ENCODE assay signal across 8 cellular contexts in the genomic region with DNA sequence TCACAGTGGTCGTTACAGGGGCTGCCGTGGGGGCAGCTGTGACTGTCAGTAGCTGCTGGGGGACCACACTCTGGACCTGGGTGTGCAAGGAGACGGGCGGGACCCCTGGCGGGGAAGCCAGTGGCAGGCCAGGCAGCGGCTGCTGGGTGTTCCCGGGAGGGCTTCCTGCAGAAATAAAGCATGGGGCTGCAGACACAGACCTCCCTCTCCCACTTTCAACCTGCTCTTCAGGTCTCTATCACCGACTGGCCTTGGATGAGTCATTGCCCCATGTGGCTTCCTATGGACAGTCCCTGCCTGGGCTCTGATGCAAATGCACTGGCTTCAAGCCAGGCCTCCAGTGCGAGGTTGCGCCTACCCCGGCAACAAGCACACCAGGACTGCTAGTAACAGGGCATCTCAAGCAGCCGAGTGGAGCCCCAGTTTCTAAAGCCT. TPM values are rescaled to one million over a fixed set of nuclear protein-coding genes. Genes with fewer than 3 reads are reported as not detected.
DNase-seq lines count a peak whose midpoint lies in the region; ATAC-seq, FAIRE-seq and TF ChIP-seq lines count a peak whose summit lies in the region.

No MANE protein-coding gene starts in this region.

- DNase-seq in GM12892 (ENCODE audit: insufficient read length) = peak; percentile 86
- peak; percentile 91 for DNase-seq in RPMI7951 (ENCODE audit: low read depth)
- peak; percentile 69 for DNase-seq in activated naive CD4-positive, alpha-beta T cell treated with anti-CD3 and anti-CD28 coated beads, Interleukin-2, amount 50 U/mL, for 16 hours
- peak; percentile 74 for DNase-seq in left cardiac atrium
- DNase-seq in stimulated activated CD4-positive, alpha-beta T cell treated with anti-CD3 and anti-CD28 coated beads, Interleukin-2, amount 100 ng/mL, for 24 hours = peak; percentile 78 to 87

- intact Hi-C loops in left cardiac atrium (cut with DNase I) = loop anchor here in 1 of 2 donors (10.0 kb wide), 1 partner anchor 215 kb away; a partner anchor contains a TSS

- no peak; the same call in 1 of the 2 replicates for TF ChIP-seq POLR2A in GM12892 (IDR thresholded peaks at IDR 0.05; ENCODE audit: low read depth, low read length)

- ATAC-seq in HG02588 (IDR thresholded peaks at IDR 0.05; ENCODE audit: unreplicated experiment) (peak; percentile 55), left cardiac atrium (no peak), GM19328 (IDR thresholded peaks at IDR 0.05; ENCODE audit: unreplicated experiment) (no peak), HG03135 (IDR thresholded peaks at IDR 0.05; ENCODE audit: unreplicated experiment) (no peak)

- FAIRE-seq in GM12892 (lab: Jason Lieb, UNC) = peak; percentile 99

RNA-seq across cellular contexts. Expression of a gene that starts 17.2 kb away (rescaled TPM):
- 14.3 TPM for polyA plus RNA-seq in GM12892 (2012; ENCODE audit: missing spikeins)
- total RNA-seq in RPMI7951 (2014; rRNA removed; shearing (Covaris generic)) = 24.3 and 25.7 TPM in 2 replicates
- total RNA-seq in left cardiac atrium = 10 to 100 TPM; 28.7 to 56.9 TPM
